26 cellular contexts compared by ENCODE assay signal in genomic region chr3:126546013-126546412, GRCh38. TPM values are rescaled to one million over a fixed set of nuclear protein-coding genes. Genes with fewer than 3 reads are reported as not detected.
DNase-seq lines count a peak whose midpoint lies in the region; ATAC-seq and TF ChIP-seq lines count a peak whose summit lies in the region.
"Had no signal": no experiment of that assay in that cellular context is flagged by ENCODE, and none has a peak within 500 bp of the region (broad histone marks: within the 10 kb centered on the region; RNA-seq: fewer than 3 reads in every experiment).

No MANE protein-coding gene starts in this region.

- H3K4me1 Mint-ChIP-seq in type B pancreatic cell (ENCODE audit: unreplicated experiment): peaks cover 6% of the 10 kb centered on the region

- H3K9me3 ChIP-seq in mesenchymal stem cell (ENCODE audit: control insufficient read depth, low read length): no peaks in the 10 kb centered on the region
- H3K9me3 ChIP-seq: body of pancreas, mucosa of descending colon, prostate gland had no signal

- DNase-seq in Right ventricle myocardium superior: peak; percentile 6
- DNase-seq in left cardiac atrium: no peak
- DNase-seq in activated CD8-positive, alpha-beta memory T cell treated with anti-CD3 and anti-CD28 coated beads, Interleukin-2, amount 50 U/mL, for 48 hours: peak; percentile 20
- DNase-seq in mesenteric fat pad (ENCODE audit: low spot score): peak; percentile 30
- peak; percentile 40 for DNase-seq in type B pancreatic cell (ENCODE audit: extremely low spot score, unreplicated experiment)
- no peak for DNase-seq in activated CD4-positive, CD25-positive, alpha-beta regulatory T cell treated with anti-CD3 and anti-CD28 coated beads, Interleukin-2, amount 50 U/mL, for 72 hours
- DNase-seq in mesenchymal stem cell: no peak
- no peak for DNase-seq in hippocampal formation (lab: John Stamatoyannopoulos, UW)
- DNase-seq: activated CD4-positive, alpha-beta T cell treated with anti-CD3 and anti-CD28 coated beads for 48 hours; effector CD8-positive, alpha-beta T cell; NCI-H2171; NCI-H524 treated with DMSO at 0.1 percent for 48 hours; NK-92 treated with Interleukin-12 subunit alpha and Interleukin-12 subunit beta, amount 100 ng/mL, for 24 hours; SIG-M5; stimulated activated CD4-positive, alpha-beta T cell treated with anti-CD3 and anti-CD28 coated beads, Interleukin-1b, Interleukin-23, amount 100 ng/mL, for 48 hours had no signal

- H4K91ac ChIP-seq in mesenchymal stem cell (ENCODE audit: low read length): no peak overlapping the region

- H3K27me3 ChIP-seq in mesenchymal stem cell (ENCODE audit: control insufficient read depth in 1 of 2, insufficient read depth in 1 of 2, low read length in 2 of 2): peaks cover 44 to 52% of the 10 kb centered on the region in 2 experiments
- H3K27me3 ChIP-seq: body of pancreas had no signal

- H3K4me3 ChIP-seq in mesenchymal stem cell (ENCODE audit: insufficient read depth in 1 of 2, low read depth in 1 of 2, low read length in 2 of 2): no peak overlapping the region
- H3K4me3 ChIP-seq: body of pancreas, mucosa of descending colon, prostate gland had no signal

- no peak overlapping the region for H3K4ac ChIP-seq in mesenchymal stem cell (ENCODE audit: low read depth in 1 of 2, low read length in 2 of 2)

- no peak overlapping the region for H2BK12ac ChIP-seq in mesenchymal stem cell (ENCODE audit: low read length in 2 of 2)

- H2BK120ac ChIP-seq in mesenchymal stem cell (ENCODE audit: low read depth, low read length): no peak overlapping the region

- WGBS in mesenchymal stem cell: 93% methylated on average over 6 of the region's 6 CpGs

- H3K18ac ChIP-seq in mesenchymal stem cell (ENCODE audit: low read depth in 1 of 2, low read length in 2 of 2): no peak overlapping the region

- H3K4me2 ChIP-seq in mesenchymal stem cell (ENCODE audit: low read length, poor library complexity, severe bottlenecking): no peak overlapping the region

- H3K9ac ChIP-seq in mesenchymal stem cell (ENCODE audit: low read length): no peak overlapping the region

- H3K14ac ChIP-seq in mesenchymal stem cell (ENCODE audit: low read length in 2 of 2): no peak overlapping the region

- H3K27ac Mint-ChIP-seq in type B pancreatic cell: no peak overlapping the region

- H3K4me3 Mint-ChIP-seq in type B pancreatic cell: no peak overlapping the region

- H3K27ac ChIP-seq in mesenchymal stem cell (ENCODE audit: low read length, poor library complexity, severe bottlenecking): no peak overlapping the region
- H3K27ac ChIP-seq: body of pancreas, C4-2B, prostate gland had no signal

- no peaks in the 10 kb centered on the region for H3K36me3 Mint-ChIP-seq in type B pancreatic cell

- H2BK5ac ChIP-seq in mesenchymal stem cell (ENCODE audit: low read depth, low read length, poor library complexity, severe bottlenecking): no peak overlapping the region

- H4K8ac ChIP-seq in mesenchymal stem cell (ENCODE audit: low read length): no peak overlapping the region

- no peaks in the 10 kb centered on the region for H3K9me3 Mint-ChIP-seq in type B pancreatic cell

- H3K23ac ChIP-seq in mesenchymal stem cell (ENCODE audit: low read length in 2 of 2): no peak overlapping the region

- no peaks in the 10 kb centered on the region for H3K79me1 ChIP-seq in mesenchymal stem cell (replicated peaks; ENCODE audit: low read length, poor library complexity, severe bottlenecking)

- H2BK15ac ChIP-seq in mesenchymal stem cell (ENCODE audit: low read depth, poor library complexity, severe bottlenecking): no peak overlapping the region

- TF ChIP-seq CTCF in type B pancreatic cell (conservative IDR thresholded peaks at IDR 0.05): no peak

- H3K36me3 ChIP-seq in mesenchymal stem cell (ENCODE audit: control insufficient read depth in 1 of 2, insufficient read depth in 2 of 2, low read depth in 1 of 2, low read length in 2 of 2): no peaks in the 10 kb centered on the region
- H3K36me3 ChIP-seq: prostate gland had no signal

- H3K27me3 Mint-ChIP-seq in type B pancreatic cell: peaks cover 6% of the 10 kb centered on the region

- intact Hi-C loops in Right ventricle myocardium superior (cut with DNase I): no loop called here
- intact Hi-C loops in left cardiac atrium (cut with DNase I): no loop called here

- H3K4me1 ChIP-seq in mesenchymal stem cell (ENCODE audit: control insufficient read depth, insufficient read depth, low read depth, low read length): peaks cover 9% of the 10 kb centered on the region
- H3K4me1 ChIP-seq: body of pancreas, prostate gland had no signal

- no peak overlapping the region for H2AK5ac ChIP-seq in mesenchymal stem cell (ENCODE audit: low read length, severe bottlenecking)

- no peak overlapping the region for H2AFZ ChIP-seq in mesenchymal stem cell (ENCODE audit: low read depth, low read length)

- ATAC-seq in Right ventricle myocardium superior (ENCODE audit: poor library complexity) (no peak), left cardiac atrium (no peak)
- ATAC-seq: body of pancreas, mucosa of descending colon had no signal

RNA-seq across cellular contexts. Expression of gene C3orf22, which starts 12.7 kb away (rescaled TPM):
- not detected for total RNA-seq in Right ventricle myocardium superior
- not detected for total RNA-seq in left cardiac atrium
- total RNA-seq in mesenteric fat pad: not detected
- total RNA-seq in type B pancreatic cell (ENCODE audit: low replicate concordance): not detected in 2 replicates
- not detected for polyA plus RNA-seq in mesenchymal stem cell (2013, experiment 1 of 2)
- not detected for polyA plus RNA-seq in mesenchymal stem cell (2013, experiment 2 of 2)
- total RNA-seq: body of pancreas; epithelial cell of proximal tubule; H7; liver; mucosa of descending colon; T-helper 1 cell treated with Interleukin-12 subunit alpha and Interleukin-12 subunit beta and Interleukin-4 antibody, amounts not matched to agents 30 ng/mL and 1 ng/mL, for 36 hours had no signal
- polyA plus RNA-seq: AG04450, liver, neural cell had no signal

RNA-seq across cellular contexts. Expression of gene CHST13, which starts 22.1 kb away (rescaled TPM):
- total RNA-seq in Right ventricle myocardium superior (0.11 TPM), left cardiac atrium (under 1 TPM; 0.60 to 0.74 TPM), mesenteric fat pad (2.3 TPM), type B pancreatic cell (ENCODE audit: low replicate concordance) (0.31 and 0.67 TPM in 2 replicates)
- polyA plus RNA-seq in mesenchymal stem cell (2013, experiment 1 of 2): not detected
- polyA plus RNA-seq in mesenchymal stem cell (2013, experiment 2 of 2): not detected
- total RNA-seq: cerebellum; T-helper 1 cell treated with Interleukin-12 subunit alpha and Interleukin-12 subunit beta and Interleukin-4 antibody, amounts not matched to agents 30 ng/mL and 1 ng/mL, for 36 hours had no signal
- polyA plus RNA-seq: AG04450, neural cell had no signal

RNA-seq across cellular contexts. Expression of gene UROC1, which starts 28.4 kb away (rescaled TPM):
- not detected for total RNA-seq in Right ventricle myocardium superior
- not detected for total RNA-seq in left cardiac atrium
- not detected for total RNA-seq in mesenteric fat pad
- not detected in 2 replicates for total RNA-seq in type B pancreatic cell (ENCODE audit: low replicate concordance)
- polyA plus RNA-seq in mesenchymal stem cell (2013, experiment 1 of 2): not detected
- polyA plus RNA-seq in mesenchymal stem cell (2013, experiment 2 of 2): not detected
- total RNA-seq: body of pancreas; epithelial cell of proximal tubule; H7; mucosa of descending colon; T-helper 1 cell treated with Interleukin-12 subunit alpha and Interleukin-12 subunit beta and Interleukin-4 antibody, amounts not matched to agents 30 ng/mL and 1 ng/mL, for 36 hours had no signal
- polyA plus RNA-seq: AG04450, neural cell had no signal

Comparison
In these comparisons a context has a peak if more than half of its experiments do, and no peak if none do; other contexts are left out.
1. DNase-seq: peak in Right ventricle myocardium superior (single experiment), activated CD8-positive, alpha-beta memory T cell treated with anti-CD3 and anti-CD28 coated beads, Interleukin-2, amount 50 U/mL, for 48 hours (single experiment), mesenteric fat pad (single experiment) and type B pancreatic cell (single experiment); none in left cardiac atrium (single experiment), activated CD4-positive, CD25-positive, alpha-beta regulatory T cell treated with anti-CD3 and anti-CD28 coated beads, Interleukin-2, amount 50 U/mL, for 72 hours (single experiment), mesenchymal stem cell (single experiment) and hippocampal formation (0 of 2).